8 cellular contexts compared by ENCODE assay signal in the genomic region with DNA sequence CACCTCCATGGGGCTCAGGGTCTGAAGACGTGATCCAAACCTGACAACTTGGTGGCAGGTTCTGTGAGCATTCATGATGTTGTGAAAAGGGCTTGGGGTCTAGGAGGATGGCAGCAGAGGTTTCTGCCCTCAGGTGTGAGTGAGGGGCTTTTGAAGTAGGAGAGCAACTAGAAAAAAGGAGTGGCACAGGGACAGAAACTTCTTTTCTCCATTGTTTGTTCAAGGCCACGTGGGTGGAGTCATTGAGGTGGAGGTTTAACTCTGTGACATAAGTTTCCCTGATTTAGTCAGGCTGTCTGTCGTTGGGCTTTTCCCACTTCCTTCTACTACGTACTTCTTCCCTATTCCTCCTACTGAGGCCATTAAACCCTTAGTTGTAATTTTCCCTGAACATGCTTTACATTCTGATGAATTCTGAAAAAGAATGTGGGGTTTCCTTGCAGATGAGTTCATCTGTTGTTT. TPM values are rescaled to one million over a fixed set of nuclear protein-coding genes. Genes with fewer than 3 reads are reported as not detected.
A peak's percentile ranks its signal among the peaks of the same experiment; 100 is the strongest.
DNase-seq lines count a peak whose midpoint lies in the region; ATAC-seq and TF ChIP-seq lines count a peak whose summit lies in the region.

No MANE protein-coding gene starts in this region.

- H3K4me1 ChIP-seq in lower lobe of right lung (peaks cover 97% of the 10 kb centered on the region), upper lobe of right lung (peaks cover 100% of the 10 kb centered on the region)

- H3K4me3 ChIP-seq in lower lobe of right lung: peak overlapping the region; percentile 25
- H3K4me3 ChIP-seq in upper lobe of right lung: peak overlapping the region; percentile 12

- H3K36me3 ChIP-seq in lower lobe of right lung (peaks cover 33% of the 10 kb centered on the region), upper lobe of right lung (peaks cover 23% of the 10 kb centered on the region)

- DNase-seq in EL: peak; percentile 80
- DNase-seq in LoVo (ENCODE audit: low spot score): peak; percentile 60
- DNase-seq in lower lobe of right lung: no peak
- no peak for DNase-seq in upper lobe of right lung
- no peak for DNase-seq in NCI-H128 (lab: John Stamatoyannopoulos, UW; ENCODE audit: unreplicated experiment)
- DNase-seq in T-helper 9 cell: no peak

- H3K27ac ChIP-seq in angular gyrus (ENCODE audit: low read depth, low read length): peak overlapping the region; percentile 8
- peak overlapping the region; percentile 100 for H3K27ac ChIP-seq in lower lobe of right lung
- H3K27ac ChIP-seq in upper lobe of right lung: peak overlapping the region; percentile 100

- TF ChIP-seq CTCF in lower lobe of right lung (IDR thresholded peaks at IDR 0.05): no peak
- no peak for TF ChIP-seq CTCF in upper lobe of right lung (IDR thresholded peaks at IDR 0.05)

- intact Hi-C loops in lower lobe of right lung (cut with DNase I) (no loop called here), upper lobe of right lung (cut with DNase I) (no loop called here)

- H3K27me3 ChIP-seq in lower lobe of right lung (ENCODE audit: low read depth) (no peaks in the 10 kb centered on the region), upper lobe of right lung (no peaks in the 10 kb centered on the region)

- peak; percentile 56 to 58 for ATAC-seq in lower lobe of right lung
- peak; percentile 65 for ATAC-seq in upper lobe of right lung
- ATAC-seq in HG03280 (IDR thresholded peaks at IDR 0.05; ENCODE audit: unreplicated experiment): no peak

- H3K9me3 ChIP-seq in lower lobe of right lung (no peaks in the 10 kb centered on the region), upper lobe of right lung (no peaks in the 10 kb centered on the region)

RNA-seq across cellular contexts. Expression of a gene that starts 13.1 kb away (rescaled TPM):
- total RNA-seq in lower lobe of right lung (345 TPM), upper lobe of right lung (316 TPM)

RNA-seq across cellular contexts. Expression of a gene that starts 53.9 kb away (rescaled TPM):
- total RNA-seq in lower lobe of right lung (26.7 TPM), upper lobe of right lung (31.6 TPM)

RNA-seq across cellular contexts. Expression of a gene that starts 57.3 kb away (rescaled TPM):
- total RNA-seq in lower lobe of right lung (73.8 TPM), upper lobe of right lung (68.2 TPM)

RNA-seq across cellular contexts. Expression of a gene that starts 57.6 kb away (rescaled TPM):
- total RNA-seq in lower lobe of right lung: 36.7 TPM
- total RNA-seq in upper lobe of right lung: 32.9 TPM

Comparison
In these comparisons a context has a peak if more than half of its experiments do, and no peak if none do; other contexts are left out.
1. DNase-seq: peak in EL (single experiment) and LoVo (single experiment); none in lower lobe of right lung (single experiment), upper lobe of right lung (single experiment), NCI-H128 (single experiment) and T-helper 9 cell (single experiment).
2. H3K27ac ChIP-seq: peak in every context shown above with its lines; median percentile 100 in lower lobe of right lung; 100 in upper lobe of right lung; 8 in angular gyrus.